ENCODE assay signal across 8 cellular contexts in genomic region chr5:75054110-75054930, GRCh38. TPM values are rescaled to one million over a fixed set of nuclear protein-coding genes. Genes with fewer than 3 reads are reported as not detected.
DNase-seq lines count a peak whose midpoint lies in the region; ATAC-seq, FAIRE-seq and TF ChIP-seq lines count a peak whose summit lies in the region.

No MANE protein-coding gene starts in this region.

- peaks cover 19% of the 10 kb centered on the region for H3K27me3 Mint-ChIP-seq in activated T-helper 1 cell treated with anti-CD3 and anti-CD28 coated beads, Interleukin-12 subunit alpha, Interleukin-12 subunit beta, Interleukin-2, Interleukin-4 antibody, amounts not matched to agents 30 ng/mL and 10 ng/mL and 1 ng/mL, durations not matched to agents 14 hours and 24 hours and 36 hours (ENCODE audit: insufficient read depth)

- H3K27me3 ChIP-seq in right atrium auricular region (no peaks in the 10 kb centered on the region), rectal smooth muscle tissue (ENCODE audit: control insufficient read depth, insufficient read depth, low read length) (no peaks in the 10 kb centered on the region)

- no peak for ATAC-seq in HG03108 (IDR thresholded peaks at IDR 0.05; ENCODE audit: unreplicated experiment)

- peak overlapping the region; percentile 75 for H3K27ac Mint-ChIP-seq in activated T-helper 1 cell treated with anti-CD3 and anti-CD28 coated beads, Interleukin-12 subunit alpha, Interleukin-12 subunit beta, Interleukin-2, Interleukin-4 antibody, amounts not matched to agents 30 ng/mL and 10 ng/mL and 1 ng/mL, durations not matched to agents 14 hours and 24 hours and 36 hours

- peak overlapping the region; percentile 8 for H3K9ac ChIP-seq in rectal smooth muscle tissue (ENCODE audit: low read length)

- no peak for FAIRE-seq in HTR-8/SVneo (lab: Jason Lieb, UNC)

- H3K36me3 Mint-ChIP-seq in activated T-helper 1 cell treated with anti-CD3 and anti-CD28 coated beads, Interleukin-12 subunit alpha, Interleukin-12 subunit beta, Interleukin-2, Interleukin-4 antibody, amounts not matched to agents 30 ng/mL and 10 ng/mL and 1 ng/mL, durations not matched to agents 14 hours and 24 hours and 36 hours (ENCODE audit: low read depth), result no peaks in the 10 kb centered on the region

- H3K27ac ChIP-seq in right atrium auricular region (peak overlapping the region; percentile 85 to 88), rectal smooth muscle tissue (ENCODE audit: low read depth, low read length) (peak overlapping the region; percentile 76)

- H3K36me3 ChIP-seq in right atrium auricular region, result no peaks in the 10 kb centered on the region
- no peaks in the 10 kb centered on the region for H3K36me3 ChIP-seq in rectal smooth muscle tissue (ENCODE audit: control insufficient read depth, insufficient read depth, low read length)

- H3K4me3 Mint-ChIP-seq in activated T-helper 1 cell treated with anti-CD3 and anti-CD28 coated beads, Interleukin-12 subunit alpha, Interleukin-12 subunit beta, Interleukin-2, Interleukin-4 antibody, amounts not matched to agents 30 ng/mL and 10 ng/mL and 1 ng/mL, durations not matched to agents 14 hours and 24 hours and 36 hours, result peak overlapping the region; percentile 86

- DNase-seq in NCI-H82 (lab: John Stamatoyannopoulos, UW), result peak; percentile 37
- DNase-seq in NCI-H82 treated with DMSO at 0.1 percent for 48 hours (lab: John Stamatoyannopoulos, UW; ENCODE audit: unreplicated experiment), result no peak
- no peak for DNase-seq in activated T-helper 1 cell treated with anti-CD3 and anti-CD28 coated beads, Interleukin-12 subunit alpha, Interleukin-12 subunit beta, Interleukin-2, Interleukin-4 antibody, amounts not matched to agents 30 ng/mL and 10 ng/mL and 1 ng/mL, durations not matched to agents 14 hours and 24 hours and 36 hours (ENCODE audit: low spot score)
- DNase-seq in right atrium auricular region (ENCODE audit: low spot score), result peak; percentile 68
- no peak for DNase-seq in NCI-H1092 treated with DMSO at 0.1 percent for 48 hours (lab: John Stamatoyannopoulos, UW)
- DNase-seq in HTR-8/SVneo (ENCODE audit: insufficient read length, low spot score), result no peak

- peaks cover 58% of the 10 kb centered on the region for H3K4me1 Mint-ChIP-seq in activated T-helper 1 cell treated with anti-CD3 and anti-CD28 coated beads, Interleukin-12 subunit alpha, Interleukin-12 subunit beta, Interleukin-2, Interleukin-4 antibody, amounts not matched to agents 30 ng/mL and 10 ng/mL and 1 ng/mL, durations not matched to agents 14 hours and 24 hours and 36 hours (ENCODE audit: low read depth)

- peaks cover 0 to 15% of the 10 kb centered on the region in 2 donors for H3K4me1 ChIP-seq in right atrium auricular region
- peaks cover 13% of the 10 kb centered on the region for H3K4me1 ChIP-seq in rectal smooth muscle tissue (ENCODE audit: control insufficient read depth, insufficient read depth, low read length)

- no peak for TF ChIP-seq CTCF in right atrium auricular region (IDR thresholded peaks at IDR 0.05)

- intact Hi-C loops in activated T-helper 1 cell treated with anti-CD3 and anti-CD28 coated beads, Interleukin-12 subunit alpha, Interleukin-12 subunit beta, Interleukin-2, Interleukin-4 antibody, amounts not matched to agents 30 ng/mL and 10 ng/mL and 1 ng/mL, durations not matched to agents 14 hours and 24 hours and 36 hours (cut with micrococcal nuclease), result loop anchor here (5.0 kb wide), 6 partner anchors 33 to 613 kb away; partner anchors contain the start of genes CERT1, FAM169A and POLK

- no peaks in the 10 kb centered on the region for H3K9me3 Mint-ChIP-seq in activated T-helper 1 cell treated with anti-CD3 and anti-CD28 coated beads, Interleukin-12 subunit alpha, Interleukin-12 subunit beta, Interleukin-2, Interleukin-4 antibody, amounts not matched to agents 30 ng/mL and 10 ng/mL and 1 ng/mL, durations not matched to agents 14 hours and 24 hours and 36 hours

- H3K9me3 ChIP-seq in right atrium auricular region, result no peaks in the 10 kb centered on the region

- H3K4me3 ChIP-seq in right atrium auricular region (peak overlapping the region; percentile 70 to 82), rectal smooth muscle tissue (ENCODE audit: low read length) (peak overlapping the region; percentile 87)

RNA-seq across cellular contexts. Expression of gene GCNT4, which starts 2.0 kb away (rescaled TPM):
- 0.67 and 0.96 TPM in 2 replicates for total RNA-seq in activated T-helper 1 cell treated with anti-CD3 and anti-CD28 coated beads, Interleukin-12 subunit alpha, Interleukin-12 subunit beta, Interleukin-2, Interleukin-4 antibody, amounts not matched to agents 30 ng/mL and 10 ng/mL and 1 ng/mL, durations not matched to agents 14 hours and 24 hours and 36 hours
- under 1 TPM; 0.20 to 0.41 TPM for total RNA-seq in right atrium auricular region

Comparison
In these comparisons a context has a peak if more than half of its experiments do, and no peak if none do; other contexts are left out.
1. DNase-seq: peak in NCI-H82 (single experiment) and right atrium auricular region (single experiment); none in NCI-H82 treated with DMSO at 0.1 percent for 48 hours (single experiment), activated T-helper 1 cell treated with anti-CD3 and anti-CD28 coated beads, Interleukin-12 subunit alpha, Interleukin-12 subunit beta, Interleukin-2, Interleukin-4 antibody, amounts not matched to agents 30 ng/mL and 10 ng/mL and 1 ng/mL, durations not matched to agents 14 hours and 24 hours and 36 hours (single experiment), NCI-H1092 treated with DMSO at 0.1 percent for 48 hours (single experiment) and HTR-8/SVneo (single experiment).